In genomic region chr1:235075121-235075954, GRCh38 we compare ENCODE assay signal across 8 cellular contexts. TPM values are rescaled to one million over a fixed set of nuclear protein-coding genes. Genes with fewer than 3 reads are reported as not detected.
DNase-seq lines count a peak whose midpoint lies in the region; ATAC-seq, FAIRE-seq and TF ChIP-seq lines count a peak whose summit lies in the region.

No MANE protein-coding gene starts in this region.

- peak; percentile 8 to 12; a peak in 1 of 5 replicates for TF ChIP-seq RAD21 in A549 (conservative IDR thresholded peaks at IDR 0.05 in 1 of 2, IDR thresholded peaks at IDR 0.05 in 1 of 2)

- peak overlapping the region; percentile 62 for H3K9ac ChIP-seq in SU-DHL-6 (ENCODE audit: low read length)

- TF ChIP-seq POLR2A in A549 (IDR thresholded peaks at IDR 0.05; ENCODE audit: low read length), result no peak

- H3K4me1 ChIP-seq in A549, result peaks cover 92% of the 10 kb centered on the region

- peaks cover 42% of the 10 kb centered on the region for H3F3A ChIP-seq in SU-DHL-6 (ENCODE audit: insufficient read depth)

- peak overlapping the region; percentile 50 for H2AFZ ChIP-seq in SU-DHL-6 (ENCODE audit: low read depth, low read length, severe bottlenecking)

- DNase-seq in A549 (ENCODE audit: low read depth in 1 of 2, low spot score in 1 of 2) (peak; percentile 74 to 90), anterior cingulate cortex (lab: John Stamatoyannopoulos, UW) (peak in 47 of 58 donors; percentile 21 to 80 (median 51)), NCI-H1105 (lab: John Stamatoyannopoulos, UW) (no peak)
- DNase-seq in stimulated activated CD4-positive, alpha-beta T cell treated with anti-CD3 and anti-CD28 coated beads, Interleukin-2, amount 100 ng/mL, for 24 hours, result peak; percentile 80 to 81

- TF ChIP-seq CTCF in A549 (IDR thresholded peaks at IDR 0.05), result no peak
- TF ChIP-seq CTCF in SU-DHL-6 (IDR thresholded peaks at IDR 0.05; ENCODE audit: insufficient read depth, low read length, poor library complexity, severe bottlenecking), result no peak

- 0 out of 3 replicates have a peak overlapping the region, but pooled peaks have one; percentile 14 for H3K4me3 ChIP-seq in A549
- H3K4me3 ChIP-seq in SU-DHL-6 (ENCODE audit: insufficient read depth, low read length, poor library complexity, severe bottlenecking), result no peak overlapping the region

- CTCF ChIA-PET in A549 (lab: Yijun Ruan, JAX), result interaction anchor here (0.7 to 4.1 kb wide), 4 partner anchors 9 to 92 kb away, joined by 3 to 22 read pairs (median 3); no protein-coding TSS in a partner anchor

- POLR2A ChIA-PET in A549 (lab: Yijun Ruan, JAX), result interaction anchor here (0.6 to 4.0 kb wide), 9 partner anchors 10 to 475 kb away, joined by 3 to 48 read pairs (median 3); partner anchors contain the start of gene IRF2BP2

- TF ChIP-seq EP300 in A549 (IDR thresholded peaks at IDR 0.05), result peak; percentile 63 to 76; a peak in 4 of 5 replicates

- H3K27me3 ChIP-seq in SU-DHL-6 (ENCODE audit: low read length), result no peaks in the 10 kb centered on the region
- H3K27me3 ChIP-seq in layer of hippocampus (ENCODE audit: control insufficient read depth, insufficient read depth, low read length), result no peaks in the 10 kb centered on the region

- H3K27ac ChIP-seq in A549 (peak overlapping the region; percentile 97 to 98), SU-DHL-6 (ENCODE audit: low read depth, low read length) (peak overlapping the region; percentile 97), layer of hippocampus (ENCODE audit: low read depth, low read length) (peak overlapping the region; percentile 60)

- FAIRE-seq in A549 (lab: Jason Lieb, UNC), result no peak

- H3K36me3 ChIP-seq in SU-DHL-6 (ENCODE audit: low read length), result no peaks in the 10 kb centered on the region

- WGBS in A549 (ENCODE audit: missing lambda C conversion rate), result 2% methylated on average over 25 of the region's 26 CpGs

- no peaks in the 10 kb centered on the region for H3K9me3 ChIP-seq in A549
- H3K9me3 ChIP-seq in SU-DHL-6 (ENCODE audit: insufficient read depth, low read length), result no peaks in the 10 kb centered on the region

- H3K79me2 ChIP-seq in SU-DHL-6 (ENCODE audit: insufficient read depth, low read length), result no peaks in the 10 kb centered on the region

- ATAC-seq in A549 (peak; percentile 55 to 73), GM18870 (IDR thresholded peaks at IDR 0.05; ENCODE audit: unreplicated experiment) (peak; percentile 52), HG03103 (IDR thresholded peaks at IDR 0.05; ENCODE audit: low read depth, unreplicated experiment) (peak; percentile 55)

- no peaks in the 10 kb centered on the region for H4K20me1 ChIP-seq in SU-DHL-6 (ENCODE audit: low read depth, low read length)

- H3K4me2 ChIP-seq in A549, result peak overlapping the region; percentile 63
- H3K4me2 ChIP-seq in SU-DHL-6 (ENCODE audit: low read depth, low read length, poor library complexity, severe bottlenecking), result peak overlapping the region; percentile 71

- H3K9me2 ChIP-seq in SU-DHL-6 (replicated peaks; ENCODE audit: insufficient read depth, low read length), result no peaks in the 10 kb centered on the region

TF ChIP-seq in A549, 52 proteins besides CTCF, POLR2A, EP300 and RAD21:
- peak; percentile 63 for TF ChIP-seq FOSL2 (IDR thresholded peaks at IDR 0.05)
- peak; percentile 90 for TF ChIP-seq FOSL2 (CRISPR knock-in tag; IDR thresholded peaks at IDR 0.05)
- no peak for TF ChIP-seq POLR2AphosphoS2 (conservative IDR thresholded peaks at IDR 0.05; ENCODE audit: low read length)
- peak; percentile 68 for TF ChIP-seq EHF (CRISPR knock-in tag; IDR thresholded peaks at IDR 0.05)
- TF ChIP-seq TP53 (CRISPR knock-in tag; IDR thresholded peaks at IDR 0.05), result 0 out of 2 replicates have a peak, but pooled peaks have one; percentile 13
- TF ChIP-seq MAX (IDR thresholded peaks at IDR 0.05), result peak; percentile 73
- peak; percentile 67; the same call in 1 of the 2 replicates for TF ChIP-seq HEYL (CRISPR knock-in tag; IDR thresholded peaks at IDR 0.05)
- TF ChIP-seq MAZ (IDR thresholded peaks at IDR 0.05; ENCODE audit: borderline replicate concordance, low read depth, low read length), result no peak
- TF ChIP-seq ATOH8 (CRISPR knock-in tag; IDR thresholded peaks at IDR 0.05; ENCODE audit: low read depth), result 0 out of 2 replicates have a peak, but pooled peaks have one; percentile 16
- TF ChIP-seq USF2 (IDR thresholded peaks at IDR 0.05), result no peak
- TF ChIP-seq HOXA7 (CRISPR knock-in tag; IDR thresholded peaks at IDR 0.05), result no peak
- peak; percentile 63 for TF ChIP-seq GATA3 (IDR thresholded peaks at IDR 0.05; ENCODE audit: borderline replicate concordance)
- TF ChIP-seq JUNB (IDR thresholded peaks at IDR 0.05), result peak; percentile 58; the same call in 1 of the 2 replicates
- TF ChIP-seq MAFK (IDR thresholded peaks at IDR 0.05; ENCODE audit: partially characterized antibody), result peak; percentile 12
- no peak for TF ChIP-seq NPAS2 (CRISPR knock-in tag; IDR thresholded peaks at IDR 0.05; ENCODE audit: borderline replicate concordance)
- peak; percentile 7; the same call in 1 of the 2 replicates for TF ChIP-seq HOXB5 (CRISPR knock-in tag; IDR thresholded peaks at IDR 0.05)
- peak; percentile 45 to 48; a peak in 2 of 5 replicates for TF ChIP-seq JUN (IDR thresholded peaks at IDR 0.05)
- TF ChIP-seq HOXB13 (CRISPR knock-in tag; IDR thresholded peaks at IDR 0.05; ENCODE audit: low read depth), result peak; percentile 19
- peak; percentile 32; the same call in 1 of the 2 replicates for TF ChIP-seq FOXS1 (CRISPR knock-in tag; IDR thresholded peaks at IDR 0.05)
- no peak for TF ChIP-seq CHD4 (IDR thresholded peaks at IDR 0.05; ENCODE audit: borderline replicate concordance)
- peak; percentile 77 for TF ChIP-seq BCL3 (IDR thresholded peaks at IDR 0.05)
- peak; percentile 71 for TF ChIP-seq ZSCAN20 (CRISPR knock-in tag; IDR thresholded peaks at IDR 0.05)
- no peak for TF ChIP-seq E2F6 (IDR thresholded peaks at IDR 0.05; ENCODE audit: borderline replicate concordance, low read depth)
- TF ChIP-seq ELK1 (IDR thresholded peaks at IDR 0.05; ENCODE audit: low read depth, low read length), result no peak
- TF ChIP-seq CEBPB (IDR thresholded peaks at IDR 0.05), result peak; percentile 65 to 78
- TF ChIP-seq ESRRA (IDR thresholded peaks at IDR 0.05; ENCODE audit: borderline replicate concordance, low read length), result 0 out of 2 replicates have a peak, but pooled peaks have one; percentile 28
TF ChIP-seq in A549: peak in this region for 17.

RNA-seq across cellular contexts. Expression of gene TOMM20, which starts 53.3 kb away (rescaled TPM):
- 118 and 122 TPM in 2 replicates for polyA plus RNA-seq in A549 (2011; rRNA removed)
- 51.7 and 54.5 TPM in 2 replicates for polyA plus RNA-seq in A549 (2012; cell fraction: cytosol; rRNA removed)
- 15.8 and 18.1 TPM in 2 replicates for polyA plus RNA-seq in A549 (2012; cell fraction: nucleus; rRNA removed)
- 106 to 113 TPM (median 112 TPM) in 3 replicates for polyA plus RNA-seq in A549 (2017; fragmentation: RNase III; extraction: RNeasy Plus Mini Kit Qiagen cat#74134 plus additional on column Dnase treatment)
- polyA minus RNA-seq in A549 (2011; rRNA and poly(A)+ RNA removed), result 27.0 and 34.3 TPM in 2 replicates
